Comparison of ENCODE assay signal across 1 cellular context in the genomic region with DNA sequence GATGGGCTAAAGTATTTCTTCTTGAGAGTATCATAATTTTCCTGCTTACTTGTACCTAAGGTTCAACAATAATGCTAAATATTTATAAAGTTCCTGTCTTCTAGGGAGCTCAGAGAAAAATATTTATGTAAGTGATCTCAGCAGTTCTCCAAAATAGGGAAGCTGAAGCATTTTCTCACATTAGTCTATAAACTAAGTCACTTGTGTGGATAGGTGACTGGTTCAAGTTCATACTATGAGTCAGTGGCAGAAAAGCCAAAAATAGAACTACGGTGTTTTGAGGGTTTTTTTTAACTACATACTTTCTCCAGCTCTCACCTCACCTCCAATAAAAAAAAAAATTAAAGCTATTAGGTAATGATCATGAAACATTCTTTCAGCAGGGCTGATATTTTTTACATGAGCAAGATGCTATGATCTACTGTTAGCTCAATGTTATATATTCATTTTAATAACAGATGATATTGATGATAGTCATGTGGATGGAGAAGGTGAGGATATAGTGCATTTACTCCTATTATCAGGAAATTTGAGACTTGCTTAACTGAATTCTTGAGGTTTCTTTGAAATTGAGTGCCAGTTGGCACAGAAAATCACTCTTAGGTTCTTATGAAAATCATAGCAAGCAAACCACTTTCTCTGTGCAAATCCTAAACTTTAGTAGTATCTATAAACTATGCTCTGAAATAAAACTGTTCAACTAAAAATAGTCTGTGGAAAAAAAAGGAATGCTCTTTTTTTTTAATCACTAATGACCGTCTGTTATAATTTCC.
TF ChIP-seq lines count a peak whose summit lies in the region.

No MANE protein-coding gene starts in this region.

TF ChIP-seq in IMR-90, 13 proteins besides CTCF, POLR2A, EP300 and RAD21 (continued from another document):
- TF ChIP-seq, protein P1, sequence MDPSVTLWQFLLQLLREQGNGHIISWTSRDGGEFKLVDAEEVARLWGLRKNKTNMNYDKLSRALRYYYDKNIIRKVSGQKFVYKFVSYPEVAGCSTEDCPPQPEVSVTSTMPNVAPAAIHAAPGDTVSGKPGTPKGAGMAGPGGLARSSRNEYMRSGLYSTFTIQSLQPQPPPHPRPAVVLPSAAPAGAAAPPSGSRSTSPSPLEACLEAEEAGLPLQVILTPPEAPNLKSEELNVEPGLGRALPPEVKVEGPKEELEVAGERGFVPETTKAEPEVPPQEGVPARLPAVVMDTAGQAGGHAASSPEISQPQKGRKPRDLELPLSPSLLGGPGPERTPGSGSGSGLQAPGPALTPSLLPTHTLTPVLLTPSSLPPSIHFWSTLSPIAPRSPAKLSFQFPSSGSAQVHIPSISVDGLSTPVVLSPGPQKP (IDR thresholded peaks at IDR 0.05; ENCODE audit: borderline replicate concordance, low read depth, low read length): no peak
- TF ChIP-seq RCOR1 (IDR thresholded peaks at IDR 0.05; ENCODE audit: insufficient replicate concordance, low read length) (no peak), MAFK (IDR thresholded peaks at IDR 0.05; ENCODE audit: low read depth, low read length) (no peak), CEBPB (IDR thresholded peaks at IDR 0.05; ENCODE audit: low read depth, low read length) (no peak), RFX5 (IDR thresholded peaks at IDR 0.05; ENCODE audit: low read depth, low read length) (no peak), FOS (IDR thresholded peaks at IDR 0.05; ENCODE audit: low read depth, low read length) (no peak; the same call in 1 of the 2 replicates), SMC3 (IDR thresholded peaks at IDR 0.05; ENCODE audit: low read depth, low read length) (no peak), NFE2L2 (IDR thresholded peaks at IDR 0.05; ENCODE audit: low read depth, low read length) (no peak), MXI1 (IDR thresholded peaks at IDR 0.05; ENCODE audit: borderline replicate concordance, low read depth, low read length) (no peak)
- TF ChIP-seq, protein P2, sequence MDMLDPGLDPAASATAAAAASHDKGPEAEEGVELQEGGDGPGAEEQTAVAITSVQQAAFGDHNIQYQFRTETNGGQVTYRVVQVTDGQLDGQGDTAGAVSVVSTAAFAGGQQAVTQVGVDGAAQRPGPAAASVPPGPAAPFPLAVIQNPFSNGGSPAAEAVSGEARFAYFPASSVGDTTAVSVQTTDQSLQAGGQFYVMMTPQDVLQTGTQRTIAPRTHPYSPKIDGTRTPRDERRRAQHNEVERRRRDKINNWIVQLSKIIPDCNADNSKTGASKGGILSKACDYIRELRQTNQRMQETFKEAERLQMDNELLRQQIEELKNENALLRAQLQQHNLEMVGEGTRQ (IDR thresholded peaks at IDR 0.05; ENCODE audit: low read depth, low read length): no peak
